Comparison of ENCODE assay signal across 30 cellular contexts in the genomic region with DNA sequence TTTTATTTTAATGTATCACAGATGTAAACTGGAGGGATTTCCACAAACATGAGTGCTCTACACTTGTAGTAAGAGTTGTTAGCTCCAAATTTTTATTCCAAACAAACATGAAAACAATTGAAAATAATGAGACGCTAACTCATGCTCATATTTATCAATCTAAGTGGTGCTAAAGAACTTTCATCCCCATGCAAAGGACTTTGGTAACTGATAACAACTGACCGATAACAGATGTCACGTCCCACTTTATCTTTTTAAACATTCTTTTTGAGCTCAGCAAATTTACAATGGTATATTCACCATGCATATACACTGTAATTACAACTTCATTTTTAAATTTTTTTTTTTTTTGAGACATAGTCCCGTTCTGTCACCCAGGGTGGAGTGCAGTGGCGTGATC.
"Had no signal": no experiment of that assay in that cellular context is flagged by ENCODE, and none has a peak within 500 bp of the region (broad histone marks: within the 10 kb centered on the region; RNA-seq: fewer than 3 reads in every experiment).

No MANE protein-coding gene starts in this region.

- FAIRE-seq: endothelial cell of umbilical vein, frontal cortex had no signal

- H3K36me3 ChIP-seq: adrenal gland, esophagus squamous epithelium, WERI-Rb-1 had no signal

- H3K4me1 ChIP-seq: adrenal gland, body of pancreas had no signal

- ATAC-seq: activated CD4-positive, CD25-positive, alpha-beta regulatory T cell treated with anti-CD3 and anti-CD28 coated beads, Interleukin-2, amount 50 U/mL, for 24 hours; activated CD8-positive, alpha-beta T cell treated with anti-CD3 and anti-CD28 coated beads for 36 hours; activated naive CD8-positive, alpha-beta T cell treated with anti-CD3 and anti-CD28 coated beads, Interleukin-2, amount 50 U/mL, for 24 hours; activated T-cell treated with anti-CD3 and anti-CD28 coated beads, Interleukin-2, amount 50 U/mL, for 4 hours; activated T-helper 17 cell treated with anti-CD3 and anti-CD28 coated beads, Interleukin-2, amount 50 U/mL, for 72 hours; body of pancreas; effector memory CD8-positive, alpha-beta T cell had no signal

- H3K9me3 ChIP-seq: adrenal gland, body of pancreas, esophagus squamous epithelium had no signal

- H3K27me3 ChIP-seq: body of pancreas, esophagus squamous epithelium had no signal

- H3K27ac ChIP-seq: adrenal gland, body of pancreas, epithelial cell of prostate, esophagus squamous epithelium, WERI-Rb-1 had no signal

- H3K4me3 ChIP-seq: adrenal gland, body of pancreas, esophagus squamous epithelium had no signal

- DNase-seq: activated B cell treated with CpG ODN at 0.5 μM for 24 hours; activated CD4-positive, alpha-beta T cell treated with anti-CD3 and anti-CD28 coated beads for 48 hours; activated CD4-positive, alpha-beta T cell treated with anti-CD3 and anti-CD28 coated beads, Interleukin-2, amount 50 U/mL, for 1 hour; activated CD4-positive, alpha-beta T cell treated with anti-CD3 and anti-CD28 coated beads, Interleukin-2, amount 50 U/mL, for 48 hours; activated CD8-positive, alpha-beta memory T cell treated with anti-CD3 and anti-CD28 coated beads for 24 hours; activated CD8-positive, alpha-beta T cell treated with anti-CD3 and anti-CD28 coated beads for 36 hours; activated effector memory CD4-positive, alpha-beta T cell treated with Interleukin-2 at 50 U/mL for 16 hours; activated naive CD4-positive, alpha-beta T cell treated with anti-CD3 and anti-CD28 coated beads for 36 hours; activated naive CD8-positive, alpha-beta T cell treated with anti-CD3 and anti-CD28 coated beads for 36 hours; activated naive CD8-positive, alpha-beta T cell treated with anti-CD3 and anti-CD28 coated beads, Interleukin-2, amount 50 U/mL, for 24 hours; activated T-cell treated with anti-CD3 and anti-CD28 coated beads, Interleukin-2, amount 50 U/mL, for 4 hours; adrenal gland; amygdala; aorta; body of pancreas; caudate nucleus; cortex of kidney; dermis blood vessel endothelial cell; effector CD4-positive, alpha-beta T cell; effector memory CD8-positive, alpha-beta T cell; esophagus squamous epithelium; foreskin fibroblast; head of caudate nucleus; T-helper 2 cell; WERI-Rb-1 had no signal
